13 cellular contexts compared by ENCODE assay signal in the genomic region with DNA sequence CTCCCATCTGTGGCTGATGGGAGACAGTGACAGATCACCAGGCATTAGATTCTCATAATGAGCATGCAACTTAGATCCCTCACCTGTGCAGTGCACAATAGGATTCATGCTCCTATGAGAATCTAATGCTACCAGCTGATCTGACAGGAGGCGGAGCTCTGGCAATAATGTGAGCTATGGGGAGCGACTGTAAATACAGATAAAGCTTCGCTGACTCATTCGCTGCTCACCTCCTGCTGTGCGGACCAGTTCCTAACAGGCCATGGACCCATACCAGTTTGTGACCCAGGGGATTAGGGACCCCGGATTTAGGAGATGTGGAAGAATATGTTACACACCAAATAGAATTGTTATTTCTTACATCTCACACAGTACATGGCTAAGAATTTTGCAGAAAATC. TPM values are rescaled to one million over a fixed set of nuclear protein-coding genes. Genes with fewer than 3 reads are reported as not detected.
DNase-seq lines count a peak whose midpoint lies in the region; ATAC-seq, FAIRE-seq and TF ChIP-seq lines count a peak whose summit lies in the region.
"Had no signal": no experiment of that assay in that cellular context is flagged by ENCODE, and none has a peak within 500 bp of the region (broad histone marks: within the 10 kb centered on the region; RNA-seq: fewer than 3 reads in every experiment).

No MANE protein-coding gene starts in this region.

- H3K36me3 ChIP-seq in bronchial epithelial cell (ENCODE audit: control insufficient read depth, insufficient read depth, low read length) (no peaks in the 10 kb centered on the region), testis (ENCODE audit: low read depth, missing control alignments) (no peaks in the 10 kb centered on the region)

- no peaks in the 10 kb centered on the region for H3K27me3 ChIP-seq in bronchial epithelial cell (ENCODE audit: control insufficient read depth, insufficient read depth, low read length)
- H3K27me3 ChIP-seq in testis, result no peaks in the 10 kb centered on the region

- H3K9me3 ChIP-seq in testis, result no peaks in the 10 kb centered on the region

- H3K4me1 ChIP-seq in testis, result no peaks in the 10 kb centered on the region

- intact Hi-C loops in sciatic nerve (cut with DNase I) (no loop called here), testis (cut with DNase I; ENCODE audit: low total_unique reads) (no loop called here)

- H3K4me3 ChIP-seq in bronchial epithelial cell (ENCODE audit: low read depth, low read length), result no peak overlapping the region
- H3K4me3 ChIP-seq in retinal pigment epithelial cell (ENCODE audit: low read length), result no peak overlapping the region
- H3K4me3 ChIP-seq in testis, result no peak overlapping the region
- H3K4me3 ChIP-seq: skin epidermis had no signal

- no peak overlapping the region for H3K27ac ChIP-seq in testis
- H3K27ac ChIP-seq: skin epidermis had no signal

- TF ChIP-seq CTCF in bronchial epithelial cell (IDR thresholded peaks at IDR 0.05; ENCODE audit: insufficient read depth, low read length, severe bottlenecking), result no peak
- TF ChIP-seq CTCF in retinal pigment epithelial cell (conservative IDR thresholded peaks at IDR 0.05; ENCODE audit: low read depth, low read length), result no peak
- TF ChIP-seq CTCF in testis (IDR thresholded peaks at IDR 0.05), result no peak

- FAIRE-seq in bronchial epithelial cell (lab: Jason Lieb, UNC), result no peak

- ATAC-seq in sciatic nerve, result no peak

- DNase-seq in NCI-H748 (lab: John Stamatoyannopoulos, UW; ENCODE audit: unreplicated experiment) (peak; percentile 65), NCI-H748 treated with DMSO at 0.1 percent for 48 hours (lab: John Stamatoyannopoulos, UW) (no peak), NCI-H510A treated with DMSO at 0.1 percent for 48 hours (lab: John Stamatoyannopoulos, UW) (peak; percentile 54), bronchial epithelial cell (ENCODE audit: low read depth) (peak; percentile 84), retinal pigment epithelial cell (ENCODE audit: low read depth) (peak; percentile 11), NCI-H128 (lab: John Stamatoyannopoulos, UW; ENCODE audit: unreplicated experiment) (no peak), sciatic nerve (ENCODE audit: low spot score) (no peak), testis (no peak)
- DNase-seq: activated naive CD8-positive, alpha-beta T cell treated with anti-CD3 and anti-CD28 coated beads for 36 hours; hippocampal formation; NCI-H1092 treated with DMSO at 0.1 percent for 48 hours had no signal

- WGBS in testis, 2 donors, result 76 to 89% methylated on average over 6 of the region's 6 CpGs

- TF ChIP-seq POLR2A in testis (IDR thresholded peaks at IDR 0.05), result no peak

RNA-seq across cellular contexts. Expression of a gene that starts 6.7 kb away (rescaled TPM):
- total RNA-seq in bronchial epithelial cell (not detected in 2 replicates), sciatic nerve (not detected), testis (under 1 TPM; 0.31 to 0.55 TPM)
- polyA plus RNA-seq in testis (ENCODE audit: insufficient read depth, low read depth, low replicate concordance), result not detected
- total RNA-seq: activated CD8-positive, alpha-beta memory T cell treated with anti-CD3 and anti-CD28 coated beads for 36 hours; activated naive CD8-positive, alpha-beta T cell treated with anti-CD3 and anti-CD28 coated beads for 36 hours had no signal

RNA-seq across cellular contexts. Expression of a gene that starts 18.7 kb away (rescaled TPM):
- not detected in 2 replicates for total RNA-seq in bronchial epithelial cell
- not detected for total RNA-seq in sciatic nerve
- under 1 TPM; 0.31 to 0.68 TPM for total RNA-seq in testis
- 0.61 TPM for polyA plus RNA-seq in testis (ENCODE audit: insufficient read depth, low read depth, low replicate concordance)
- total RNA-seq: activated CD8-positive, alpha-beta memory T cell treated with anti-CD3 and anti-CD28 coated beads for 36 hours; activated naive CD8-positive, alpha-beta T cell treated with anti-CD3 and anti-CD28 coated beads for 36 hours had no signal

RNA-seq across cellular contexts. Expression of a gene that starts 28.7 kb away (rescaled TPM):
- total RNA-seq in bronchial epithelial cell (0.79 and 1.3 TPM in 2 replicates), sciatic nerve (0.09 TPM), testis (10 to 100 TPM in 1 of 2 donors, 1 to 10 TPM in 1; 7.7 to 12.0 TPM)
- polyA plus RNA-seq in testis (ENCODE audit: insufficient read depth, low read depth, low replicate concordance), result 3.7 TPM

Comparison
In these comparisons a context has a peak if more than half of its experiments do, and no peak if none do; other contexts are left out.
1. DNase-seq: peak in NCI-H748 (single experiment), NCI-H510A treated with DMSO at 0.1 percent for 48 hours (single experiment), bronchial epithelial cell (single experiment) and retinal pigment epithelial cell (single experiment); none in NCI-H748 treated with DMSO at 0.1 percent for 48 hours (single experiment), NCI-H128 (single experiment), sciatic nerve (single experiment) and testis (single experiment).